Comparison of ENCODE assay signal across 1 cellular context in the genomic region with DNA sequence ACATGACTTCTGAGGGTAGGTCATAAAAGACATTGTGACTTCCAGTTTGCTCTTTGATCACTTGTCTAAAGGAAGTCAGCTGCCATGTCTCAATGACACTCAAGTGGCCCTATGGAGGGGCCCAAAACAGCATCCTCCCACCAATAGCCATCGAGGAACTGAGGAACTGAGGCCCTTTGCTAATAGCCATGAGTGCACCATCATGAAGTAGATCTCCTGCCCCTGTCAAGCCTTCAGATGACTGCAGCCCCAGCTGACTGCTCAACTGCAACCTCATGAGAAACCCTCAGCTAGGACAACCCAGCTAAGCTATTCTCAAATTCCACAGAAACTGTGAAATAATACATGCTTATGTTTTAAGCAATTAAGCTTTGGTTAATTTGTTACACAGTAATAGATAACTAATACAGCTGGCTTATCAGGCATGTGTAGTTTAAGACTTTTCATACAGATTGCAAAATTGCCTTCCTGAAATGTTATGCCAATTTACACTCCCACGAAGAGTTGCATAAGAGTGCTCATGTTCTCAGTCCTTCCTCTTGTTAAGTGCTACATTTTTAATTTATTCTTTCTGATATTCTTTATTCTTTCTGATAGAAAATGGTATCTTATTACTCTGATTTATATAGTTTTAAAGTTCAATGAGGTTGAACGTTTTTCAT.
TF ChIP-seq lines count a peak whose summit lies in the region.

No MANE protein-coding gene starts in this region.

TF ChIP-seq in HCT116, 20 proteins besides CTCF, POLR2A, EP300 and RAD21 (continued from another document):
- TF ChIP-seq, protein P1, sequence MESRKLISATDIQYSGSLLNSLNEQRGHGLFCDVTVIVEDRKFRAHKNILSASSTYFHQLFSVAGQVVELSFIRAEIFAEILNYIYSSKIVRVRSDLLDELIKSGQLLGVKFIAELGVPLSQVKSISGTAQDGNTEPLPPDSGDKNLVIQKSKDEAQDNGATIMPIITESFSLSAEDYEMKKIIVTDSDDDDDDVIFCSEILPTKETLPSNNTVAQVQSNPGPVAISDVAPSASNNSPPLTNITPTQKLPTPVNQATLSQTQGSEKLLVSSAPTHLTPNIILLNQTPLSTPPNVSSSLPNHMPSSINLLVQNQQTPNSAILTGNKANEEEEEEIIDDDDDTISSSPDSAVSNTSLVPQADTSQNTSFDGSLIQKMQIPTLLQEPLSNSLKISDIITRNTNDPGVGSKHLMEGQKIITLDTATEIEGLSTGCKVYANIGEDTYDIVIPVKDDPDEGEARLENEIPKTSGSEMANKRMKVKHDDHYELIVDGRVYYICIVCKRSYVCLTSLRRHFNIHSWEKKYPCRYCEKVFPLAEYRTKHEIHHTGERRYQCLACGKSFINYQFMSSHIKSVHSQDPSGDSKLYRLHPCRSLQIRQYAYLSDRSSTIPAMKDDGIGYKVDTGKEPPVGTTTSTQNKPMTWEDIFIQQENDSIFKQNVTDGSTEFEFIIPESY (IDR thresholded peaks at IDR 0.05; ENCODE audit: extremely low read depth, insufficient replicate concordance, low read length), result no peak
- TF ChIP-seq JUND (IDR thresholded peaks at IDR 0.05) (no peak), SRF (IDR thresholded peaks at IDR 0.05; ENCODE audit: low read depth) (no peak), FOSL1 (IDR thresholded peaks at IDR 0.05; ENCODE audit: low read depth) (no peak), EZH2 (IDR thresholded peaks at IDR 0.05) (no peak), TCF7L2 (IDR thresholded peaks at IDR 0.05; ENCODE audit: borderline replicate concordance, extremely low read depth, insufficient read depth, insufficient read length) (no peak), CEBPB (IDR thresholded peaks at IDR 0.05; ENCODE audit: low read depth) (no peak)
- TF ChIP-seq, protein P2, sequence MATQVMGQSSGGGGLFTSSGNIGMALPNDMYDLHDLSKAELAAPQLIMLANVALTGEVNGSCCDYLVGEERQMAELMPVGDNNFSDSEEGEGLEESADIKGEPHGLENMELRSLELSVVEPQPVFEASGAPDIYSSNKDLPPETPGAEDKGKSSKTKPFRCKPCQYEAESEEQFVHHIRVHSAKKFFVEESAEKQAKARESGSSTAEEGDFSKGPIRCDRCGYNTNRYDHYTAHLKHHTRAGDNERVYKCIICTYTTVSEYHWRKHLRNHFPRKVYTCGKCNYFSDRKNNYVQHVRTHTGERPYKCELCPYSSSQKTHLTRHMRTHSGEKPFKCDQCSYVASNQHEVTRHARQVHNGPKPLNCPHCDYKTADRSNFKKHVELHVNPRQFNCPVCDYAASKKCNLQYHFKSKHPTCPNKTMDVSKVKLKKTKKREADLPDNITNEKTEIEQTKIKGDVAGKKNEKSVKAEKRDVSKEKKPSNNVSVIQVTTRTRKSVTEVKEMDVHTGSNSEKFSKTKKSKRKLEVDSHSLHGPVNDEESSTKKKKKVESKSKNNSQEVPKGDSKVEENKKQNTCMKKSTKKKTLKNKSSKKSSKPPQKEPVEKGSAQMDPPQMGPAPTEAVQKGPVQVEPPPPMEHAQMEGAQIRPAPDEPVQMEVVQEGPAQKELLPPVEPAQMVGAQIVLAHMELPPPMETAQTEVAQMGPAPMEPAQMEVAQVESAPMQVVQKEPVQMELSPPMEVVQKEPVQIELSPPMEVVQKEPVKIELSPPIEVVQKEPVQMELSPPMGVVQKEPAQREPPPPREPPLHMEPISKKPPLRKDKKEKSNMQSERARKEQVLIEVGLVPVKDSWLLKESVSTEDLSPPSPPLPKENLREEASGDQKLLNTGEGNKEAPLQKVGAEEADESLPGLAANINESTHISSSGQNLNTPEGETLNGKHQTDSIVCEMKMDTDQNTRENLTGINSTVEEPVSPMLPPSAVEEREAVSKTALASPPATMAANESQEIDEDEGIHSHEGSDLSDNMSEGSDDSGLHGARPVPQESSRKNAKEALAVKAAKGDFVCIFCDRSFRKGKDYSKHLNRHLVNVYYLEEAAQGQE (IDR thresholded peaks at IDR 0.05; ENCODE audit: low read depth), result no peak
